Comparison of ENCODE assay signal across 8 cellular contexts in genomic region chr1:81799939-81800740, GRCh38. TPM values are rescaled to one million over a fixed set of nuclear protein-coding genes. Genes with fewer than 3 reads are reported as not detected.
DNase-seq lines count a peak whose midpoint lies in the region; ATAC-seq and TF ChIP-seq lines count a peak whose summit lies in the region.

No MANE protein-coding gene starts in this region.

- H3K27me3 ChIP-seq in thymus (ENCODE audit: control insufficient read depth, insufficient read depth), result peaks cover 44% of the 10 kb centered on the region

- ATAC-seq in left lobe of liver, result peak; percentile 19
- no peak for ATAC-seq in HG02852 (IDR thresholded peaks at IDR 0.05; ENCODE audit: unreplicated experiment)
- ATAC-seq in GM18870 (IDR thresholded peaks at IDR 0.05; ENCODE audit: unreplicated experiment), result no peak

- H3K9me3 Mint-ChIP-seq in chondrocyte (ENCODE audit: low read depth), result no peaks in the 10 kb centered on the region

- WGBS in thymus, result 4% methylated on average over 49 of the region's 49 CpGs

- no peaks in the 10 kb centered on the region for H3K9me3 ChIP-seq in thymus (ENCODE audit: control insufficient read depth)

- DNase-seq in NCI-H2171 treated with DMSO at 0.1 percent for 48 hours (lab: John Stamatoyannopoulos, UW) (peak; percentile 76), chondrocyte (ENCODE audit: low spot score) (no peak), left lobe of liver (ENCODE audit: low spot score) (peak; percentile 65), NCI-H1930 (lab: John Stamatoyannopoulos, UW) (no peak)

- H3K27ac Mint-ChIP-seq in chondrocyte (ENCODE audit: unreplicated experiment), result peak overlapping the region; percentile 96

- H3K4me3 ChIP-seq in GM08714 (ENCODE audit: low read length), result peak overlapping the region; percentile 68
- H3K4me3 ChIP-seq in thymus (ENCODE audit: low read length), result peak overlapping the region; percentile 39

- peaks cover 19% of the 10 kb centered on the region for H3K4me1 Mint-ChIP-seq in chondrocyte (ENCODE audit: low read depth)

- H3K27ac ChIP-seq in thymus (ENCODE audit: low read depth), result peak overlapping the region; percentile 78

- no peaks in the 10 kb centered on the region for H3K36me3 ChIP-seq in thymus (ENCODE audit: control insufficient read depth, insufficient read depth)

- H3K36me3 Mint-ChIP-seq in chondrocyte (ENCODE audit: low read depth), result no peaks in the 10 kb centered on the region

- H3K27me3 Mint-ChIP-seq in chondrocyte (ENCODE audit: low read depth), result no peaks in the 10 kb centered on the region

- peak; percentile 47 for TF ChIP-seq CTCF in chondrocyte (IDR thresholded peaks at IDR 0.05)

- peak overlapping the region; percentile 99 for H3K4me3 Mint-ChIP-seq in chondrocyte (ENCODE audit: unreplicated experiment)

- no peaks in the 10 kb centered on the region for H3K4me1 ChIP-seq in thymus (ENCODE audit: control insufficient read depth, insufficient read depth, low read length)

RNA-seq across cellular contexts. Expression of gene ADGRL2, which starts 0.6 kb away (rescaled TPM):
- total RNA-seq in chondrocyte, result 51.2 to 64.2 TPM (median 54.1 TPM) in 3 replicates
- 36.5 TPM for total RNA-seq in left lobe of liver
- 18.9 TPM for polyA plus RNA-seq in thymus

Comparison
In these comparisons a context has a peak if more than half of its experiments do, and no peak if none do; other contexts are left out.
1. DNase-seq: peak in NCI-H2171 treated with DMSO at 0.1 percent for 48 hours (single experiment) and left lobe of liver (single experiment); none in chondrocyte (single experiment) and NCI-H1930 (0 of 2).